8 cellular contexts compared by ENCODE assay signal in the genomic region with DNA sequence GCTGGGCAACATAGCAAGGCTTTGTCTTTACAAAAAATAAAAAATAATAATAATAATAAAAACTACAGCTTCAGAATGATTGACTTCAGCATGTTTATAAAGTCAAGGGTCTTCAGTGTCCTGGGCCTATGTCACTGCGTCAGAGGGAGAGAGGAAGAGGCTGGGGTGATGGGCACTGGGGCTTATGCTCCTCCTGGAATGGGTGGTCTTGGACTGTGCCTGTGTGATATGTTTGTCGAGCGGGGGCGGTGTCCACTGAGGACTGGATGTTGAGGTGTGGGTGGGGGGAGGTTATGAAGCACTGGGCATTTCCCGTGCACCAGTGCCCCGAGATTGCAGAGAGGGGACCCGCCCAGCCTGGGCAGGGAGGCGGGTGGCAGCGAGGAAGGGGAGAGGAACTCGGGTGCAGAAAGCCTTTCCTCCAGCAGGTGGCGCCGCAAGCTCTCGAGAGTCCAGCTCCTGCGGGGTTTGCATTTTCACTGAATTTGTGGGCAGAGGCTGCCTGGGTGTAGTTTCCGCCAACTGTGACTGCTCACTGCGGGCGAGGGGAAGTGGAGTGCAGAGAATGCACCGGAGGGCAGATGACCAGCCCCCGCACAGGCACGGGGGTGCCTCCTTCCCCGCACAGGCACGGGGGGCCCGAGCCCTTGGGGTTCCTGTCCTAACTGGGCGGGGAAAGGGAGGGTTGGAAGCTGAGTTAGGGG.
DNase-seq lines count a peak whose midpoint lies in the region; ATAC-seq and TF ChIP-seq lines count a peak whose summit lies in the region.

No MANE protein-coding gene starts in this region.

- peak overlapping the region; percentile 76 for H3K4me3 Mint-ChIP-seq in activated B cell treated with CpG ODN at 0.5 μM for 24 hours

- TF ChIP-seq CTCF in AG09309 (IDR thresholded peaks at IDR 0.05; ENCODE audit: control insufficient read depth, insufficient read depth, low read depth, low read length, missing control alignments) (peak; percentile 96), activated B cell treated with CpG ODN at 0.5 μM for 24 hours (IDR thresholded peaks at IDR 0.05) (peak; percentile 32)

- H3K4me3 ChIP-seq in AG09309 (ENCODE audit: control insufficient read depth, low read depth, low read length) = no peak overlapping the region

- H3K27ac Mint-ChIP-seq in activated B cell treated with CpG ODN at 0.5 μM for 24 hours = peak overlapping the region; percentile 78

- no peaks in the 10 kb centered on the region for H3K9me3 Mint-ChIP-seq in activated B cell treated with CpG ODN at 0.5 μM for 24 hours

- H3K36me3 Mint-ChIP-seq in activated B cell treated with CpG ODN at 0.5 μM for 24 hours (ENCODE audit: low read depth) = no peaks in the 10 kb centered on the region

- peak; percentile 75 for ATAC-seq in GM18870 (IDR thresholded peaks at IDR 0.05; ENCODE audit: unreplicated experiment)
- peak; percentile 63 for ATAC-seq in HG03159 (IDR thresholded peaks at IDR 0.05; ENCODE audit: unreplicated experiment)
- ATAC-seq in activated B cell treated with CpG ODN at 0.5 μM for 24 hours (ENCODE audit: low read depth) = peak; percentile 91

- POLR2A ChIA-PET in activated B cell treated with CpG ODN at 0.5 μM for 24 hours (lab: Charles Lee) = interaction anchor here (0.7 to 3.1 kb wide), 20 partner anchors 8 to 627 kb away, joined by 3 to 20 read pairs (median 6); a partner anchor contains a TSS

- H3K4me1 Mint-ChIP-seq in activated B cell treated with CpG ODN at 0.5 μM for 24 hours = peaks cover 58% of the 10 kb centered on the region

- intact Hi-C loops in activated B cell treated with CpG ODN at 0.5 μM for 24 hours (cut with micrococcal nuclease) = loop anchor here (1.0 kb wide), 5 partner anchors 43 to 683 kb away; no protein-coding TSS in a partner anchor

- DNase-seq in AG09309 (ENCODE audit: low read depth) = no peak
- DNase-seq in NCI-H2227 treated with DMSO at 0.1 percent for 48 hours (lab: John Stamatoyannopoulos, UW) = peak; percentile 67
- peak; percentile 90 for DNase-seq in activated B cell treated with CpG ODN at 0.5 μM for 24 hours
- peak in 58 of 61 donors; percentile 28 to 89 (median 69) for DNase-seq in caudate nucleus (lab: John Stamatoyannopoulos, UW)
- peak; percentile 86 for DNase-seq in kidney glomerular epithelial cell (lab: John Stamatoyannopoulos, UW)
- peak; percentile 96 to 98 for DNase-seq in stimulated activated CD4-positive, alpha-beta T cell treated with anti-CD3 and anti-CD28 coated beads, Interleukin-1b, Interleukin-23, amount 100 ng/mL, for 4 hours (ENCODE audit: low read depth in 2 of 2)

- CTCF ChIA-PET in activated B cell treated with CpG ODN at 0.5 μM for 24 hours (lab: Charles Lee) = interaction anchor here (0.7 to 5.0 kb wide), 19 partner anchors 9 to 682 kb away, joined by 3 to 47 read pairs (median 6); no protein-coding TSS in a partner anchor

- H3K27me3 Mint-ChIP-seq in activated B cell treated with CpG ODN at 0.5 μM for 24 hours = no peaks in the 10 kb centered on the region

- no peak overlapping the region for H3K27ac ChIP-seq in caudate nucleus (ENCODE audit: low read depth, low read length)
